Comparison of ENCODE assay signal across 24 cellular contexts in the genomic region with DNA sequence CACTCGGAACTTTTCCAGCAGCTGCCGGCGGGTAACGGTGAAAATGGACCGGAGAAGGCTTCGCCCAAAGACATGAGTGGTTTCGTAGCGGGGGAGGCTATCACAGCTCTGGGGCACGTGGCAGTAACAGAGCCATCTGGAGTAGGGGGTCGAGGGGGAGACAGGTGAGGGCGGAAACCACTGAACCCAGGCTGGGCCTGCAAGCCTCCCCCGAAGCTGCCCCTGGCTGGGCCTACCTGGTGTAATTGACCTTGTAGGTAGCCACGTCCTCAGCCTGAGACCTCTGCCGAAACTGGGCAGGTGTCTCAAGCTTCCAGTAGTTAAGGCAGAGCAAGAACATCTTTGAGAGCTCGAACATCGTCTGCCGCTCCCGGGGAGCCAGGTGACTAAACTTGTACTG. TPM values are rescaled to one million over a fixed set of nuclear protein-coding genes. Genes with fewer than 3 reads are reported as not detected.
DNase-seq lines count a peak whose midpoint lies in the region; ATAC-seq, FAIRE-seq and TF ChIP-seq lines count a peak whose summit lies in the region.
"Had no signal": no experiment of that assay in that cellular context is flagged by ENCODE, and none has a peak within 500 bp of the region (broad histone marks: within the 10 kb centered on the region; RNA-seq: fewer than 3 reads in every experiment).

No MANE protein-coding gene starts in this region.

- POLR2A ChIA-PET in CD8-positive, alpha-beta T cell (lab: Charles Lee): interaction anchor here (1.1 to 1.5 kb wide), 2 partner anchors 102 to 153 kb away, joined by 3 to 4 read pairs; a partner anchor contains a TSS
- POLR2A ChIA-PET in T-cell (lab: Charles Lee): no interaction called here

- no peak for DNase-seq in T-helper 2 cell treated with Interferon-gamma antibody and Interleukin-4, amounts not matched to agents 5 μg/mL and 100 μg/mL, for 36 hours (ENCODE audit: low spot score)
- DNase-seq in T-helper 2 cell: no peak
- DNase-seq in CD8-positive, alpha-beta T cell: no peak
- no peak for DNase-seq in T-cell
- DNase-seq in inferior parietal cortex (ENCODE audit: extremely low spot score): no peak
- no peak for DNase-seq in frontal cortex (ENCODE audit: low spot score in 2 of 2)
- DNase-seq: activated B cell treated with CpG ODN at 0.5 μM for 24 hours, brain microvascular endothelial cell, colonic mucosa, NCI-H1417 treated with DMSO at 0.1 percent for 48 hours, NCI-H510A, retina, spleen, T1000 had no signal

- intact Hi-C loops in CD8-positive, alpha-beta T cell (cut with DNase I, micrococcal nuclease): loop anchor here (10.0 kb wide), 2 partner anchors 254 to 384 kb away; a partner anchor contains a TSS

- H3K36me3 ChIP-seq in CD8-positive, alpha-beta T cell (ENCODE audit: insufficient read depth, low read length): peaks cover 7% of the 10 kb centered on the region
- H3K36me3 ChIP-seq: colonic mucosa had no signal

- peak overlapping the region; percentile 21 for H3K4me3 Mint-ChIP-seq in T-helper 2 cell treated with Interferon-gamma antibody and Interleukin-4, amounts not matched to agents 5 μg/mL and 100 μg/mL, for 36 hours
- peak overlapping the region; percentile 15 for H3K4me3 Mint-ChIP-seq in CD8-positive, alpha-beta T cell
- H3K4me3 Mint-ChIP-seq in T-cell: peak overlapping the region in 2 of 3 donors; percentile 35 to 74
- peak overlapping the region; percentile 77 to 79 (median 78) for H3K4me3 Mint-ChIP-seq in nephron

- no peak overlapping the region for H3K4me3 ChIP-seq in CD8-positive, alpha-beta T cell (ENCODE audit: low read depth, low read length)
- H3K4me3 ChIP-seq: colonic mucosa, GM23338, SK-N-MC, tibial nerve had no signal

- no peaks in the 10 kb centered on the region for H3K27me3 ChIP-seq in CD8-positive, alpha-beta T cell (ENCODE audit: insufficient read depth, low read length)
- H3K27me3 ChIP-seq: brain microvascular endothelial cell, colonic mucosa, spleen, tibial nerve had no signal

- TF ChIP-seq CTCF in CD8-positive, alpha-beta T cell (IDR thresholded peaks at IDR 0.05): no peak
- TF ChIP-seq CTCF in nephron (IDR thresholded peaks at IDR 0.05; ENCODE audit: unreplicated experiment in 3 of 3): no peak

- no peaks in the 10 kb centered on the region for H3K9me3 Mint-ChIP-seq in T-helper 2 cell treated with Interferon-gamma antibody and Interleukin-4, amounts not matched to agents 5 μg/mL and 100 μg/mL, for 36 hours
- H3K9me3 Mint-ChIP-seq in CD8-positive, alpha-beta T cell: no peaks in the 10 kb centered on the region
- H3K9me3 Mint-ChIP-seq in T-cell (no peaks in the 10 kb centered on the region), nephron (no peaks in the 10 kb centered on the region)
- H3K9me3 Mint-ChIP-seq: activated B cell treated with CpG ODN at 0.5 μM for 24 hours; GM23338; stimulated activated naive CD8-positive, alpha-beta T cell treated with anti-CD3 and anti-CD28 coated beads, Interleukin-15, amount 100 ng/mL, for 72 hours had no signal

- peaks cover 26% of the 10 kb centered on the region for H3K4me1 Mint-ChIP-seq in T-helper 2 cell treated with Interferon-gamma antibody and Interleukin-4, amounts not matched to agents 5 μg/mL and 100 μg/mL, for 36 hours (ENCODE audit: low read depth)
- H3K4me1 Mint-ChIP-seq in CD8-positive, alpha-beta T cell (ENCODE audit: low read depth): peaks cover 29% of the 10 kb centered on the region
- H3K4me1 Mint-ChIP-seq in T-cell (peaks cover 29 to 39% (median 38%) of the 10 kb centered on the region in 3 donors), nephron (peaks cover 28% of the 10 kb centered on the region)

- no peaks in the 10 kb centered on the region for H3K27me3 Mint-ChIP-seq in T-helper 2 cell treated with Interferon-gamma antibody and Interleukin-4, amounts not matched to agents 5 μg/mL and 100 μg/mL, for 36 hours (ENCODE audit: low read depth)
- no peaks in the 10 kb centered on the region for H3K27me3 Mint-ChIP-seq in CD8-positive, alpha-beta T cell (ENCODE audit: low read depth)
- H3K27me3 Mint-ChIP-seq in T-cell: no peaks in the 10 kb centered on the region
- H3K27me3 Mint-ChIP-seq in nephron (ENCODE audit: low read depth): peaks cover 4% of the 10 kb centered on the region
- H3K27me3 Mint-ChIP-seq: activated B cell treated with CpG ODN at 0.5 μM for 24 hours; stimulated activated naive CD8-positive, alpha-beta T cell treated with anti-CD3 and anti-CD28 coated beads, Interleukin-15, amount 100 ng/mL, for 72 hours had no signal

- H3K4me1 ChIP-seq in CD8-positive, alpha-beta T cell (ENCODE audit: insufficient read depth, low read length): peaks cover 13% of the 10 kb centered on the region

- peaks cover 20% of the 10 kb centered on the region for H3K36me3 Mint-ChIP-seq in T-helper 2 cell treated with Interferon-gamma antibody and Interleukin-4, amounts not matched to agents 5 μg/mL and 100 μg/mL, for 36 hours (ENCODE audit: low read depth)
- H3K36me3 Mint-ChIP-seq in CD8-positive, alpha-beta T cell: peaks cover 38% of the 10 kb centered on the region
- peaks cover 25% of the 10 kb centered on the region for H3K36me3 Mint-ChIP-seq in T-cell
- H3K36me3 Mint-ChIP-seq in nephron (ENCODE audit: low read depth): peaks cover 14% of the 10 kb centered on the region

- ATAC-seq in CD8-positive, alpha-beta T cell: no peak
- ATAC-seq in T-cell (replicated peaks in 1 of 4) (no peak), HG03095 (IDR thresholded peaks at IDR 0.05; ENCODE audit: unreplicated experiment) (no peak)
- ATAC-seq: GM23338 had no signal

- FAIRE-seq in frontal cortex (lab: Jason Lieb, UNC): no peak
- FAIRE-seq: A204.1, keratinocyte had no signal

- no peak overlapping the region for H3K27ac Mint-ChIP-seq in T-helper 2 cell treated with Interferon-gamma antibody and Interleukin-4, amounts not matched to agents 5 μg/mL and 100 μg/mL, for 36 hours
- no peak overlapping the region for H3K27ac Mint-ChIP-seq in CD8-positive, alpha-beta T cell
- no peak overlapping the region for H3K27ac Mint-ChIP-seq in T-cell
- H3K27ac Mint-ChIP-seq in nephron: no peak overlapping the region
- H3K27ac Mint-ChIP-seq: activated B cell treated with CpG ODN at 0.5 μM for 24 hours; GM23338; stimulated activated naive CD8-positive, alpha-beta T cell treated with anti-CD3 and anti-CD28 coated beads, Interleukin-15, amount 100 ng/mL, for 72 hours had no signal

- H3K27ac ChIP-seq in CD8-positive, alpha-beta T cell (ENCODE audit: low read depth, low read length): no peak overlapping the region
- H3K27ac ChIP-seq: brain microvascular endothelial cell, colonic mucosa, SK-N-MC, tibial nerve had no signal

- CTCF ChIA-PET in CD8-positive, alpha-beta T cell (lab: Charles Lee): interaction anchor here (0.9 to 13.2 kb wide), 14 partner anchors 11 to 287 kb away, joined by 3 to 256 read pairs (median 6); a partner anchor contains a TSS
- CTCF ChIA-PET in T-cell (lab: Charles Lee): interaction anchor here (0.5 to 1.8 kb wide), 8 partner anchors 18 to 1979 kb away, joined by 3 to 6 read pairs (median 4); a partner anchor contains a TSS

- H3K9me3 ChIP-seq in CD8-positive, alpha-beta T cell (ENCODE audit: low read length): no peaks in the 10 kb centered on the region
- H3K9me3 ChIP-seq: colonic mucosa, spleen, tibial nerve had no signal

RNA-seq across cellular contexts. Expression of a gene that starts 1.9 kb away (rescaled TPM):
- 10 to 100 TPM; 39.3 to 42.5 TPM for total RNA-seq in CD8-positive, alpha-beta T cell
- total RNA-seq in T-cell (10 to 100 TPM; 41.1 to 75.5 (median 61.1) TPM), frontal cortex (10.2 TPM)

RNA-seq across cellular contexts. Expression of a gene that starts 3.3 kb away (rescaled TPM):
- total RNA-seq in CD8-positive, alpha-beta T cell: not detected
- total RNA-seq in T-cell (under 1 TPM in 2 of 5 donors, not detected in 3; 0.13 to 0.18 TPM), frontal cortex (under 0.01 TPM)
- total RNA-seq: activated B cell treated with CpG ODN at 0.5 μM for 24 hours, colonic mucosa, lung microvascular endothelial cell had no signal

RNA-seq across cellular contexts. Expression of a gene that starts 6.8 kb away (rescaled TPM):
- 10 to 100 TPM; 32.8 to 39.1 TPM for total RNA-seq in CD8-positive, alpha-beta T cell
- 10 to 100 TPM; 38.2 to 63.0 (median 41.7) TPM for total RNA-seq in T-cell
- 0.82 TPM for total RNA-seq in frontal cortex

RNA-seq across cellular contexts. Expression of a gene that starts 21.0 kb away (rescaled TPM):
- total RNA-seq in CD8-positive, alpha-beta T cell: under 1 TPM in 1 of 2 experiments, not detected in 1; 0.19 TPM
- total RNA-seq in T-cell: 1 to 10 TPM in 1 of 5 donors, under 1 TPM in 4; 0.16 to 1.0 (median 0.46) TPM
- 0.41 TPM for total RNA-seq in frontal cortex
- total RNA-seq: lung microvascular endothelial cell, omental fat pad had no signal

RNA-seq across cellular contexts. Expression of a gene that starts 35.5 kb away (rescaled TPM):
- 10 to 100 TPM; 79.3 to 86.7 TPM for total RNA-seq in CD8-positive, alpha-beta T cell
- total RNA-seq in T-cell (10 to 100 TPM; 72.3 to 85.9 (median 79.3) TPM), frontal cortex (39.1 TPM)

Comparison
In these comparisons a context has a peak if more than half of its experiments do, and no peak if none do; other contexts are left out.
1. H3K4me3 Mint-ChIP-seq: peak in every context shown above with its lines; median percentile 78 in nephron; 54 in T-cell; 21 in T-helper 2 cell treated with Interferon-gamma antibody and Interleukin-4, amounts not matched to agents 5 μg/mL and 100 μg/mL, for 36 hours; 15 in CD8-positive, alpha-beta T cell.
2. RNA of a gene that starts 6.8 kb away (total RNA-seq): 38.2 to 63.0 TPM in T-cell and 32.8 to 39.1 TPM in CD8-positive, alpha-beta T cell; 0.82 TPM in frontal cortex (single experiment); every median in the first group is over 10 times any median in the second.